15 cellular contexts compared by ENCODE assay signal in genomic region chr14:99349721-99350495, GRCh38.
DNase-seq lines count a peak whose midpoint lies in the region; ATAC-seq and TF ChIP-seq lines count a peak whose summit lies in the region.
"Had no signal": no experiment of that assay in that cellular context is flagged by ENCODE, and none has a peak within 500 bp of the region (broad histone marks: within the 10 kb centered on the region; RNA-seq: fewer than 3 reads in every experiment).

No MANE protein-coding gene starts in this region.

- H3K27ac ChIP-seq in heart right ventricle (no peak overlapping the region), aorta (ENCODE audit: low read depth in 1 of 2, low read length in 2 of 2) (no peak overlapping the region)
- H3K27ac ChIP-seq: A549, C4-2B, GM23248 had no signal

- intact Hi-C loops in cardiac septum (cut with DNase I), result no loop called here
- intact Hi-C loops in heart right ventricle (cut with DNase I), result no loop called here
- intact Hi-C loops in aorta (cut with DNase I), result no loop called here

- H3K27ac Mint-ChIP-seq in chondrocyte (ENCODE audit: unreplicated experiment), result no peak overlapping the region
- H3K27ac Mint-ChIP-seq: CD4-positive, alpha-beta memory T cell had no signal

- no peak overlapping the region for H3K4me3 ChIP-seq in heart right ventricle
- H3K4me3 ChIP-seq in aorta (ENCODE audit: low read length in 2 of 2), result no peak overlapping the region
- H3K4me3 ChIP-seq: A549, GM23248 had no signal

- no peaks in the 10 kb centered on the region for H3K9me3 ChIP-seq in heart right ventricle
- H3K9me3 ChIP-seq in aorta (ENCODE audit: control insufficient read depth, low read length), result no peaks in the 10 kb centered on the region
- H3K9me3 ChIP-seq: A549, BE2C had no signal

- peaks cover 2% of the 10 kb centered on the region for H3K36me3 Mint-ChIP-seq in chondrocyte (ENCODE audit: low read depth)
- H3K36me3 Mint-ChIP-seq: CD4-positive, alpha-beta memory T cell had no signal

- no peak overlapping the region for H3K4me3 Mint-ChIP-seq in chondrocyte (ENCODE audit: unreplicated experiment)
- H3K4me3 Mint-ChIP-seq: CD4-positive, alpha-beta memory T cell had no signal

- H3K4me1 ChIP-seq in heart right ventricle, result no peaks in the 10 kb centered on the region
- H3K4me1 ChIP-seq in aorta (ENCODE audit: control insufficient read depth in 1 of 2, insufficient read depth in 2 of 2, low read length in 2 of 2), result no peaks in the 10 kb centered on the region
- H3K4me1 ChIP-seq: A549, BE2C had no signal

- peak; percentile 54 for DNase-seq in cardiac septum (ENCODE audit: low spot score)
- DNase-seq in heart right ventricle, result no peak
- peak; percentile 72 for DNase-seq in chondrocyte (ENCODE audit: low spot score)
- peak; percentile 71 for DNase-seq in mesenteric fat pad (ENCODE audit: low spot score)
- peak; percentile 40 to 54 for DNase-seq in aorta
- no peak for DNase-seq in activated CD4-positive, alpha-beta T cell treated with anti-CD3 and anti-CD28 coated beads, Interleukin-2, amount 50 U/mL, for 4 hours
- DNase-seq in NCI-H345 treated with DMSO at 0.1 percent for 48 hours (lab: John Stamatoyannopoulos, UW; ENCODE audit: unreplicated experiment), result no peak
- DNase-seq in stimulated activated CD4-positive, alpha-beta T cell treated with anti-CD3 and anti-CD28 coated beads, Interleukin-12 subunit alpha, Interleukin-12 subunit beta, amount 100 ng/mL, for 4 hours, result no peak
- DNase-seq: BE2C; CD4-positive, alpha-beta memory T cell; COR-L47; IMR-90 had no signal

- peaks cover 0 to 15% (median 0%) of the 10 kb centered on the region in 7 donors for H3K27me3 ChIP-seq in heart right ventricle
- H3K27me3 ChIP-seq in aorta (ENCODE audit: control insufficient read depth in 1 of 2, insufficient read depth in 2 of 2, low read length in 1 of 2), result no peaks in the 10 kb centered on the region
- H3K27me3 ChIP-seq: BE2C had no signal

- WGBS in heart right ventricle, 2 donors, result 86 to 88% methylated on average over 13 of the region's 13 CpGs
- WGBS in aorta, 2 donors, result 86 to 88% methylated on average over 13 of the region's 13 CpGs

- TF ChIP-seq CTCF in heart right ventricle (IDR thresholded peaks at IDR 0.05) (no peak), chondrocyte (IDR thresholded peaks at IDR 0.05) (no peak)

- H3K36me3 ChIP-seq in heart right ventricle (no peaks in the 10 kb centered on the region), aorta (ENCODE audit: control insufficient read depth in 1 of 2, insufficient read depth in 2 of 2, low read length in 1 of 2) (no peaks in the 10 kb centered on the region)
- H3K36me3 ChIP-seq: BE2C had no signal

- ATAC-seq in heart right ventricle (no peak), aorta (ENCODE audit: low FRiP score) (no peak)
- ATAC-seq: A549 had no signal

- H3K9me3 Mint-ChIP-seq in chondrocyte (ENCODE audit: low read depth), result no peaks in the 10 kb centered on the region

- H3K27me3 Mint-ChIP-seq in chondrocyte (ENCODE audit: low read depth), result peaks cover 15% of the 10 kb centered on the region

- H3K4me1 Mint-ChIP-seq in chondrocyte (ENCODE audit: low read depth), result peaks cover 6% of the 10 kb centered on the region
- H3K4me1 Mint-ChIP-seq: CD4-positive, alpha-beta memory T cell had no signal

Comparison
In these comparisons a context has a peak if more than half of its experiments do, and no peak if none do; other contexts are left out.
1. DNase-seq: peak in cardiac septum (single experiment), chondrocyte (single experiment), mesenteric fat pad (single experiment) and aorta (2 of 2); none in heart right ventricle (0 of 2), activated CD4-positive, alpha-beta T cell treated with anti-CD3 and anti-CD28 coated beads, Interleukin-2, amount 50 U/mL, for 4 hours (0 of 2), NCI-H345 treated with DMSO at 0.1 percent for 48 hours (single experiment) and stimulated activated CD4-positive, alpha-beta T cell treated with anti-CD3 and anti-CD28 coated beads, Interleukin-12 subunit alpha, Interleukin-12 subunit beta, amount 100 ng/mL, for 4 hours (single experiment).